In genomic region chr22:21652010-21652546, GRCh38 we compare ENCODE assay signal across 8 cellular contexts. TPM values are rescaled to one million over a fixed set of nuclear protein-coding genes. Genes with fewer than 3 reads are reported as not detected.
A peak's percentile ranks its signal among the peaks of the same experiment; 100 is the strongest.
DNase-seq lines count a peak whose midpoint lies in the region; ATAC-seq and TF ChIP-seq lines count a peak whose summit lies in the region.

No MANE protein-coding gene starts in this region.

- POLR2A ChIA-PET in CD8-positive, alpha-beta T cell (lab: Charles Lee) = interaction anchor here (1.1 to 1.4 kb wide), 3 partner anchors 14 to 83 kb away, joined by 3 to 8 read pairs (median 4); partner anchors contain the start of gene PPIL2

- CTCF ChIA-PET in CD8-positive, alpha-beta T cell (lab: Charles Lee) = interaction anchor here (1.3 to 4.6 kb wide), 2 partner anchors 10 to 21 kb away, joined by 5 to 20 read pairs; partner anchors contain the start of gene SDF2L1

- H3K4me1 ChIP-seq in CD8-positive, alpha-beta T cell (ENCODE audit: insufficient read depth, low read length) = peaks cover 26% of the 10 kb centered on the region
- H3K4me1 ChIP-seq in endocrine pancreas (ENCODE audit: control insufficient read depth, insufficient read depth, low read length) = no peaks in the 10 kb centered on the region
- peaks cover 17% of the 10 kb centered on the region for H3K4me1 ChIP-seq in mesodermal cell (ENCODE audit: control insufficient read depth, insufficient read depth, low read length, poor library complexity, severe bottlenecking)

- peak overlapping the region; percentile 60 for H3K9ac ChIP-seq in endocrine pancreas (ENCODE audit: control insufficient read depth, insufficient read depth, low read length)

- intact Hi-C loops in CD8-positive, alpha-beta T cell (cut with DNase I, micrococcal nuclease) = loop anchor here in 1 of 2 experiments (1.0 kb wide), 1 partner anchor 10 kb away; the partner anchor contains the start of gene SDF2L1

- H3K9me3 ChIP-seq in CD8-positive, alpha-beta T cell (ENCODE audit: low read length) = no peaks in the 10 kb centered on the region
- H3K9me3 ChIP-seq in endocrine pancreas (ENCODE audit: control insufficient read depth, low read length) (no peaks in the 10 kb centered on the region), mesodermal cell (ENCODE audit: control insufficient read depth, low read length) (no peaks in the 10 kb centered on the region)

- H3K4me1 Mint-ChIP-seq in CD8-positive, alpha-beta T cell (ENCODE audit: low read depth) = peaks cover 23% of the 10 kb centered on the region

- H3K27ac Mint-ChIP-seq in CD8-positive, alpha-beta T cell = no peak overlapping the region

- H3K36me3 Mint-ChIP-seq in CD8-positive, alpha-beta T cell = peaks cover 10% of the 10 kb centered on the region

- H3K27me3 ChIP-seq in CD8-positive, alpha-beta T cell (ENCODE audit: insufficient read depth, low read length) = no peaks in the 10 kb centered on the region
- no peaks in the 10 kb centered on the region for H3K27me3 ChIP-seq in endocrine pancreas (ENCODE audit: control insufficient read depth, insufficient read depth, low read length)

- TF ChIP-seq CTCF in CD8-positive, alpha-beta T cell (IDR thresholded peaks at IDR 0.05) = no peak

- peak; percentile 97 for ATAC-seq in CD8-positive, alpha-beta T cell
- peak; percentile 84 for ATAC-seq in GM19395 (IDR thresholded peaks at IDR 0.05; ENCODE audit: unreplicated experiment)
- ATAC-seq in HG03521 (IDR thresholded peaks at IDR 0.05; ENCODE audit: unreplicated experiment) = peak; percentile 80

- DNase-seq in CD8-positive, alpha-beta T cell = peak; percentile 28 to 85 (median 76)
- peak; percentile 91 for DNase-seq in NOMO-1 (lab: John Stamatoyannopoulos, UW; ENCODE audit: unreplicated experiment in 2 of 2)
- peak; percentile 43 to 68 for DNase-seq in activated CD8-positive, alpha-beta memory T cell treated with anti-CD3 and anti-CD28 coated beads for 1 hour (ENCODE audit: extremely low read depth in 1 of 2, low read depth in 1 of 2)
- peak; percentile 66 for DNase-seq in stimulated activated CD8-positive, alpha-beta memory T cell treated with anti-CD3 and anti-CD28 coated beads, Interleukin-12 subunit alpha, Interleukin-12 subunit beta, amount 100 ng/mL, for 4 hours (ENCODE audit: low read depth)

- no peaks in the 10 kb centered on the region for H3K27me3 Mint-ChIP-seq in CD8-positive, alpha-beta T cell (ENCODE audit: low read depth)

- H3K9me3 Mint-ChIP-seq in CD8-positive, alpha-beta T cell = no peaks in the 10 kb centered on the region

- 0 to 1% methylated on average over 31 to 39 of the region's 44 CpGs for WGBS in mesodermal cell (ENCODE audit: insufficient coverage in 2 of 2), 2 experiments

- no peaks in the 10 kb centered on the region for H3K36me3 ChIP-seq in CD8-positive, alpha-beta T cell (ENCODE audit: insufficient read depth, low read length)
- no peaks in the 10 kb centered on the region for H3K36me3 ChIP-seq in endocrine pancreas (ENCODE audit: control insufficient read depth, insufficient read depth, low read length)
- peaks cover 40% of the 10 kb centered on the region for H3K36me3 ChIP-seq in mesodermal cell (ENCODE audit: control insufficient read depth, insufficient read depth, low read length)

- H3K4me3 ChIP-seq in CD8-positive, alpha-beta T cell (ENCODE audit: low read depth, low read length) = peak overlapping the region; percentile 65
- H3K4me3 ChIP-seq in endocrine pancreas (ENCODE audit: control insufficient read depth, insufficient read depth, low read length) (no peak overlapping the region), mesodermal cell (ENCODE audit: extremely low read depth, insufficient read depth, low read length, poor library complexity, severe bottlenecking) (peak overlapping the region; percentile 75)

- no peak overlapping the region for H3K27ac ChIP-seq in CD8-positive, alpha-beta T cell (ENCODE audit: low read depth, low read length)
- peak overlapping the region; percentile 84 for H3K27ac ChIP-seq in mesodermal cell (ENCODE audit: low read depth, low read length, severe bottlenecking)

- H3K4me3 Mint-ChIP-seq in CD8-positive, alpha-beta T cell = peak overlapping the region; percentile 84

RNA-seq across cellular contexts. Expression of gene SDF2L1, which starts 10.0 kb away (rescaled TPM):
- 10 to 100 TPM; 20.8 to 21.5 TPM for total RNA-seq in CD8-positive, alpha-beta T cell
- 35.1 TPM for polyA plus RNA-seq in mesodermal cell (2013, experiment 1 of 2)
- polyA plus RNA-seq in mesodermal cell (2013, experiment 2 of 2) = 28.8 TPM

RNA-seq across cellular contexts. Expression of gene PPIL2, which starts 13.7 kb away (rescaled TPM):
- 10 to 100 TPM; 42.5 to 51.7 TPM for total RNA-seq in CD8-positive, alpha-beta T cell
- polyA plus RNA-seq in mesodermal cell (2013, experiment 1 of 2) = 30.2 TPM
- polyA plus RNA-seq in mesodermal cell (2013, experiment 2 of 2) = 27.8 TPM

RNA-seq across cellular contexts. Expression of gene CCDC116, which starts 19.5 kb away (rescaled TPM):
- total RNA-seq in CD8-positive, alpha-beta T cell = under 1 TPM; 0.19 to 0.33 TPM
- polyA plus RNA-seq in mesodermal cell (2013, experiment 1 of 2) = 0.18 TPM
- 0.30 TPM for polyA plus RNA-seq in mesodermal cell (2013, experiment 2 of 2)

RNA-seq across cellular contexts. Expression of gene YDJC, which starts 22.3 kb away (rescaled TPM):
- total RNA-seq in CD8-positive, alpha-beta T cell = 10 to 100 TPM; 25.6 to 26.0 TPM
- 12.3 TPM for polyA plus RNA-seq in mesodermal cell (2013, experiment 1 of 2)
- polyA plus RNA-seq in mesodermal cell (2013, experiment 2 of 2) = 10.1 TPM
